8 cellular contexts compared by ENCODE assay signal in genomic region chr13:110617326-110618072, GRCh38. TPM values are rescaled to one million over a fixed set of nuclear protein-coding genes. Genes with fewer than 3 reads are reported as not detected.
DNase-seq lines count a peak whose midpoint lies in the region; ATAC-seq, FAIRE-seq and TF ChIP-seq lines count a peak whose summit lies in the region.

No MANE protein-coding gene starts in this region.

- no peak overlapping the region for H2AFZ ChIP-seq in mesenchymal stem cell (ENCODE audit: low read depth, low read length)

- peaks cover 15% of the 10 kb centered on the region; the same call in 2 of the 3 replicates for H3K4me1 ChIP-seq in A549
- H3K4me1 ChIP-seq in mesenchymal stem cell (ENCODE audit: control insufficient read depth, insufficient read depth, low read depth, low read length): peaks cover 15% of the 10 kb centered on the region

- H3K27ac Mint-ChIP-seq in chondrocyte (ENCODE audit: unreplicated experiment): peak overlapping the region; percentile 84
- H3K27ac Mint-ChIP-seq in activated naive CD4-positive, alpha-beta T cell treated with anti-CD3 and anti-CD28 coated beads for 36 hours: no peak overlapping the region

- WGBS in A549 (ENCODE audit: missing lambda C conversion rate): 83% methylated on average over 8 of the region's 8 CpGs
- 81% methylated on average over 6 of the region's 8 CpGs for WGBS in mesenchymal stem cell

- H3K4me3 Mint-ChIP-seq in chondrocyte (ENCODE audit: unreplicated experiment): no peak overlapping the region
- H3K4me3 Mint-ChIP-seq in activated naive CD4-positive, alpha-beta T cell treated with anti-CD3 and anti-CD28 coated beads for 36 hours: no peak overlapping the region

- H3K36me3 Mint-ChIP-seq in chondrocyte (ENCODE audit: low read depth): peaks cover 1% of the 10 kb centered on the region
- peaks cover 5% of the 10 kb centered on the region for H3K36me3 Mint-ChIP-seq in activated naive CD4-positive, alpha-beta T cell treated with anti-CD3 and anti-CD28 coated beads for 36 hours (ENCODE audit: low read depth)

- no peak overlapping the region for H2BK12ac ChIP-seq in mesenchymal stem cell (ENCODE audit: low read length in 2 of 2)

- H3K36me3 ChIP-seq in mesenchymal stem cell (ENCODE audit: control insufficient read depth in 1 of 2, insufficient read depth in 2 of 2, low read depth in 1 of 2, low read length in 2 of 2): peaks cover 0 to 5% of the 10 kb centered on the region in 2 experiments

- intact Hi-C loops in posterior vena cava (cut with DNase I): no loop called here
- intact Hi-C loops in activated naive CD4-positive, alpha-beta T cell treated with anti-CD3 and anti-CD28 coated beads for 36 hours (cut with micrococcal nuclease): loop anchor here (2.0 to 10.0 kb wide), 2 partner anchors 57 to 163 kb away; partner anchors contain the start of gene RAB20

- no peak overlapping the region for H4K8ac ChIP-seq in mesenchymal stem cell (ENCODE audit: low read length)

- H3K9me3 Mint-ChIP-seq in chondrocyte (ENCODE audit: low read depth): peaks cover 3% of the 10 kb centered on the region
- H3K9me3 Mint-ChIP-seq in activated naive CD4-positive, alpha-beta T cell treated with anti-CD3 and anti-CD28 coated beads for 36 hours: peaks cover 2% of the 10 kb centered on the region

- no peak overlapping the region for H2BK120ac ChIP-seq in mesenchymal stem cell (ENCODE audit: low read depth, low read length)

- peaks cover 39% of the 10 kb centered on the region for H3K4me1 Mint-ChIP-seq in chondrocyte (ENCODE audit: low read depth)
- H3K4me1 Mint-ChIP-seq in activated naive CD4-positive, alpha-beta T cell treated with anti-CD3 and anti-CD28 coated beads for 36 hours (ENCODE audit: low read depth): peaks cover 46% of the 10 kb centered on the region

- H3K18ac ChIP-seq in mesenchymal stem cell (ENCODE audit: low read depth in 1 of 2, low read length in 2 of 2): peak overlapping the region in 1 of 2 experiments; percentile 29

- DNase-seq in A549 (ENCODE audit: low read depth in 1 of 2, low spot score in 1 of 2) (no peak), HT-29 (ENCODE audit: low spot score) (peak; percentile 26), chondrocyte (ENCODE audit: low spot score) (no peak), mesenchymal stem cell (peak; percentile 86), posterior vena cava (ENCODE audit: low spot score) (no peak)
- no peak for DNase-seq in activated naive CD4-positive, alpha-beta T cell treated with anti-CD3 and anti-CD28 coated beads for 36 hours

- H2BK15ac ChIP-seq in mesenchymal stem cell (ENCODE audit: low read depth, poor library complexity, severe bottlenecking): no peak overlapping the region

- H3K4ac ChIP-seq in mesenchymal stem cell (ENCODE audit: low read depth in 1 of 2, low read length in 2 of 2): no peak overlapping the region

- peaks cover 1% of the 10 kb centered on the region for H3K79me1 ChIP-seq in mesenchymal stem cell (replicated peaks; ENCODE audit: low read length, poor library complexity, severe bottlenecking)

- POLR2A ChIA-PET in A549 (lab: Yijun Ruan, JAX): no interaction called here

- H3K9ac ChIP-seq in mesenchymal stem cell (ENCODE audit: low read length): peak overlapping the region; percentile 94

- TF ChIP-seq RAD21 in A549 (conservative IDR thresholded peaks at IDR 0.05 in 1 of 2, IDR thresholded peaks at IDR 0.05 in 1 of 2): no peak

- peak overlapping the region in 1 of 2 experiments; percentile 5 for H3K14ac ChIP-seq in mesenchymal stem cell (ENCODE audit: low read length in 2 of 2)

- peak overlapping the region; percentile 99 for H3K4me2 ChIP-seq in A549
- H3K4me2 ChIP-seq in mesenchymal stem cell (ENCODE audit: low read length, poor library complexity, severe bottlenecking): peak overlapping the region; percentile 50

- no peak overlapping the region for H2BK5ac ChIP-seq in mesenchymal stem cell (ENCODE audit: low read depth, low read length, poor library complexity, severe bottlenecking)

- H3K4me3 ChIP-seq in A549 (no peak overlapping the region), mesenchymal stem cell (ENCODE audit: insufficient read depth in 1 of 2, low read depth in 1 of 2, low read length in 2 of 2) (peak overlapping the region in 1 of 2 experiments; percentile 91)

- H3K9me3 ChIP-seq in A549 (peaks cover 5% of the 10 kb centered on the region; the same call in 1 of the 3 replicates), mesenchymal stem cell (ENCODE audit: control insufficient read depth, low read length) (no peaks in the 10 kb centered on the region)

- no peak overlapping the region for H3K27ac ChIP-seq in A549
- H3K27ac ChIP-seq in mesenchymal stem cell (ENCODE audit: low read length, poor library complexity, severe bottlenecking): peak overlapping the region; percentile 28

- no peak for TF ChIP-seq EP300 in A549 (IDR thresholded peaks at IDR 0.05)

- H3K27me3 Mint-ChIP-seq in chondrocyte (ENCODE audit: low read depth): no peaks in the 10 kb centered on the region
- H3K27me3 Mint-ChIP-seq in activated naive CD4-positive, alpha-beta T cell treated with anti-CD3 and anti-CD28 coated beads for 36 hours (ENCODE audit: low read depth): no peaks in the 10 kb centered on the region

- H3K27me3 ChIP-seq in mesenchymal stem cell (ENCODE audit: control insufficient read depth in 1 of 2, insufficient read depth in 1 of 2, low read length in 2 of 2): no peaks in the 10 kb centered on the region

- H3K23ac ChIP-seq in mesenchymal stem cell (ENCODE audit: low read length in 2 of 2): no peak overlapping the region

- ATAC-seq in A549: no peak
- ATAC-seq in GM21360 (IDR thresholded peaks at IDR 0.05; ENCODE audit: unreplicated experiment): no peak
- ATAC-seq in HG03432 (IDR thresholded peaks at IDR 0.05; ENCODE audit: unreplicated experiment): no peak

- no peak for FAIRE-seq in A549 (lab: Jason Lieb, UNC)

- H4K91ac ChIP-seq in mesenchymal stem cell (ENCODE audit: low read length): no peak overlapping the region

- CTCF ChIA-PET in A549 (lab: Yijun Ruan, JAX): no interaction called here
- CTCF ChIA-PET in activated naive CD4-positive, alpha-beta T cell treated with anti-CD3 and anti-CD28 coated beads for 36 hours (lab: Charles Lee): interaction anchor here (0.6 to 2.8 kb wide), 7 partner anchors 15 to 201 kb away, joined by 3 to 16 read pairs (median 5); no protein-coding TSS in a partner anchor

- no peak for TF ChIP-seq POLR2A in A549 (IDR thresholded peaks at IDR 0.05; ENCODE audit: low read length)

- no peak overlapping the region for H2AK5ac ChIP-seq in mesenchymal stem cell (ENCODE audit: low read length, severe bottlenecking)

- TF ChIP-seq CTCF in A549 (IDR thresholded peaks at IDR 0.05): no peak
- TF ChIP-seq CTCF in chondrocyte (IDR thresholded peaks at IDR 0.05): no peak

TF ChIP-seq in A549, 52 proteins besides CTCF, POLR2A, EP300 and RAD21 (continues in another document):
- TF ChIP-seq NR3C1 (IDR thresholded peaks at IDR 0.05): no peak
- TF ChIP-seq RFX5 (IDR thresholded peaks at IDR 0.05): no peak
- TF ChIP-seq ESRRA (IDR thresholded peaks at IDR 0.05; ENCODE audit: borderline replicate concordance, low read length): no peak
- TF ChIP-seq ZC3H11A (IDR thresholded peaks at IDR 0.05): no peak
- TF ChIP-seq RCOR1 (IDR thresholded peaks at IDR 0.05; ENCODE audit: low read depth, low read length): no peak
- TF ChIP-seq CBX8 (IDR thresholded peaks at IDR 0.05): no peak
- no peak for TF ChIP-seq POLR2AphosphoS2 (conservative IDR thresholded peaks at IDR 0.05; ENCODE audit: low read length)
- no peak for TF ChIP-seq SREBF2 (IDR thresholded peaks at IDR 0.05)
- TF ChIP-seq EHF (CRISPR knock-in tag; IDR thresholded peaks at IDR 0.05): no peak
- no peak for TF ChIP-seq CEBPB (IDR thresholded peaks at IDR 0.05)
- no peak for TF ChIP-seq HOXA7 (CRISPR knock-in tag; IDR thresholded peaks at IDR 0.05)
- no peak for TF ChIP-seq BHLHE40 (IDR thresholded peaks at IDR 0.05; ENCODE audit: low read depth, low read length)
- TF ChIP-seq ZFP36 (IDR thresholded peaks at IDR 0.05; ENCODE audit: borderline replicate concordance, partially characterized antibody): no peak

RNA-seq across cellular contexts. Expression of gene NAXD, which starts 2.2 kb away (rescaled TPM):
- polyA plus RNA-seq in A549 (2011; rRNA removed) (15.7 and 19.0 TPM in 2 replicates), A549 (2017; fragmentation: RNase III; extraction: RNeasy Plus Mini Kit Qiagen cat#74134 plus additional on column Dnase treatment) (12.5 to 14.2 TPM (median 13.8 TPM) in 3 replicates)
- polyA plus RNA-seq in A549 (2012; cell fraction: cytosol; rRNA removed): 17.4 and 17.7 TPM in 2 replicates
- 38.7 and 48.2 TPM in 2 replicates for polyA plus RNA-seq in A549 (2012; cell fraction: nucleus; rRNA removed)
- polyA minus RNA-seq in A549 (2011; rRNA and poly(A)+ RNA removed): 8.5 and 10.7 TPM in 2 replicates
- total RNA-seq in HT-29 (2014; rRNA removed; shearing (Covaris generic)): 43.3 and 44.5 TPM in 2 replicates
- total RNA-seq in chondrocyte (23.5 to 28.4 TPM (median 27.1 TPM) in 3 replicates), posterior vena cava (10 to 100 TPM; 19.5 to 21.7 TPM)
- polyA plus RNA-seq in mesenchymal stem cell (2013, experiment 1 of 2): 17.1 TPM
- polyA plus RNA-seq in mesenchymal stem cell (2013, experiment 2 of 2): 17.1 TPM
- 10 to 100 TPM; 20.8 to 23.3 TPM for total RNA-seq in activated naive CD4-positive, alpha-beta T cell treated with anti-CD3 and anti-CD28 coated beads for 36 hours

RNA-seq across cellular contexts. Expression of gene RAB20, which starts 56.0 kb away (rescaled TPM):
- 1.0 and 1.1 TPM in 2 replicates for polyA plus RNA-seq in A549 (2011; rRNA removed)
- polyA plus RNA-seq in A549 (2012; cell fraction: cytosol; rRNA removed): 0.71 and 0.88 TPM in 2 replicates
- 0.38 and 0.78 TPM in 2 replicates for polyA plus RNA-seq in A549 (2012; cell fraction: nucleus; rRNA removed)
- 1.2 to 1.7 TPM (median 1.5 TPM) in 3 replicates for polyA plus RNA-seq in A549 (2017; fragmentation: RNase III; extraction: RNeasy Plus Mini Kit Qiagen cat#74134 plus additional on column Dnase treatment)
- polyA minus RNA-seq in A549 (2011; rRNA and poly(A)+ RNA removed): 0.41 and 0.88 TPM in 2 replicates
- 145 and 147 TPM in 2 replicates for total RNA-seq in HT-29 (2014; rRNA removed; shearing (Covaris generic))
- 3.6 to 7.8 TPM (median 6.3 TPM) in 3 replicates for total RNA-seq in chondrocyte
- polyA plus RNA-seq in mesenchymal stem cell (2013, experiment 1 of 2): 5.1 TPM
- polyA plus RNA-seq in mesenchymal stem cell (2013, experiment 2 of 2): 5.2 TPM
- 10 to 100 TPM in 1 of 2 donors, 1 to 10 TPM in 1; 8.5 to 11.9 TPM for total RNA-seq in posterior vena cava
- total RNA-seq in activated naive CD4-positive, alpha-beta T cell treated with anti-CD3 and anti-CD28 coated beads for 36 hours: 1 to 10 TPM; 1.4 to 1.5 TPM

Comparison
In these comparisons a context has a peak if more than half of its experiments do, and no peak if none do; other contexts are left out.
1. DNase-seq: peak in HT-29 (single experiment) and mesenchymal stem cell (single experiment); none in A549 (0 of 2), chondrocyte (single experiment), posterior vena cava (single experiment) and activated naive CD4-positive, alpha-beta T cell treated with anti-CD3 and anti-CD28 coated beads for 36 hours (single experiment).
2. RNA of gene RAB20, which starts 56.0 kb away (total RNA-seq): 145 to 147 TPM in HT-29; 8.5 to 11.9 TPM in posterior vena cava, 3.6 to 7.8 TPM in chondrocyte and 1.4 to 1.5 TPM in activated naive CD4-positive, alpha-beta T cell treated with anti-CD3 and anti-CD28 coated beads for 36 hours; every median in the first group is over 10 times any median in the second.